8 cellular contexts compared by ENCODE assay signal in the genomic region with DNA sequence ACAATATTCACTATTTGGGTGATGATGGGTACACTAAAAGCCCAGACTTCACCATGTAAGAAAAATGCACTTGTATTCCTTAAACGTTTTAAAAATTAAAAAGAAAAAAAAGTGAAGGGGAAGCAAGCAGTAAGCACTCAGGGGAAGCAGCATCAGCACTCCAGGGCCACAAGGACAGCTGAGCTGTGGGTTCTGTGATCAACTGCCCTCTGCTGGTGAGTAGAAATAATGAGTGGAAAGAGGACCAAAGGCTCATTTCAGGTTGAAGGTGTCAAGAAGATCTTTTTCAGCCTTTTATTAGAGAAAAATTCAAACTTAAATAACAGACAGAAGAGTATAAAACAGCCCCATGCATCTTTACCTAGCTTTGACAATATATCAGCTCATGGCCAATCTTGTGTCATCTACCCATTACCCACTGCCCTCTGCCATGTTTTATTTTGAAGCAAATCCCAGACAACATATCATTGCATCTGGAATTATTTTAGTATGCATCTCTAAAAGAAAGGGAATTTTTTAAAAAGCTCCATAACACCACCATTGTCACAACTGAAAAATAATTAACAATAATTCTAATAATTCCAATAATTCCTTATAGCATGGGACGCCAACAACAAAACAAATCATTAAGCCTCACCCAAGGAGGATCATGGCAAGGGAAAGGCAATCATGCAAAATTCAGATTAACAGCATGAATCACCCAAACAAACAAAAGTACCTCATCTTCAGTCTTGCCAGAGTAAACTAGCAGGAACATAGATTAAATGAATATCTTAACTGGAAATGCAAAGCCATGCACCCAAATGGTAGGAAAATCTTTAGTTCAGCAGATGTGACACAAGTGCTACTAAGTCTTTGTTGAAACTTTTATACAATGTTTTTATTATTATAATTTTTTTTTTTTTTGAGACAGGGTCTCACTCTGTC. TPM values are rescaled to one million over a fixed set of nuclear protein-coding genes. Genes with fewer than 3 reads are reported as not detected.
DNase-seq lines count a peak whose midpoint lies in the region; ATAC-seq, FAIRE-seq and TF ChIP-seq lines count a peak whose summit lies in the region.

No MANE protein-coding gene starts in this region.

- H3K27me3 ChIP-seq in pancreas, result no peaks in the 10 kb centered on the region

- peaks cover 8% of the 10 kb centered on the region for H3K4me1 Mint-ChIP-seq in activated T-cell treated with anti-CD3 and anti-CD28 coated beads, Interleukin-2, amount 50 U/mL, for 24 hours (ENCODE audit: low read depth)

- H3K36me3 ChIP-seq in pancreas, result peaks cover 0 to 28% (median 0%) of the 10 kb centered on the region in 3 donors

- TF ChIP-seq CTCF in pancreas (IDR thresholded peaks at IDR 0.05), result peak; percentile 46 to 73 (median 63)

- intact Hi-C loops in pancreas (cut with DNase I), result loop anchor here in 2 of 3 donors (10.0 kb wide), 3 partner anchors 149 to 429 kb away; no protein-coding TSS in a partner anchor

- peak; percentile 78 for ATAC-seq in HG02938 (IDR thresholded peaks at IDR 0.05; ENCODE audit: unreplicated experiment)
- peak; percentile 82 to 98 (median 96) for ATAC-seq in pancreas
- ATAC-seq in HG03097 (IDR thresholded peaks at IDR 0.05; ENCODE audit: low FRiP score, unreplicated experiment), result no peak

- H3K27ac Mint-ChIP-seq in activated T-cell treated with anti-CD3 and anti-CD28 coated beads, Interleukin-2, amount 50 U/mL, for 24 hours, result no peak overlapping the region

- H3K4me3 Mint-ChIP-seq in activated T-cell treated with anti-CD3 and anti-CD28 coated beads, Interleukin-2, amount 50 U/mL, for 24 hours, result no peak overlapping the region

- H3K9me3 ChIP-seq in pancreas, result no peaks in the 10 kb centered on the region

- 42 to 50% methylated on average over 2 of the region's 2 CpGs for WGBS in pancreas, 2 donors

- no peak overlapping the region for H3K4me3 ChIP-seq in pancreas

- no peaks in the 10 kb centered on the region for H3K27me3 Mint-ChIP-seq in activated T-cell treated with anti-CD3 and anti-CD28 coated beads, Interleukin-2, amount 50 U/mL, for 24 hours

- H3K4me1 ChIP-seq in pancreas, result no peaks in the 10 kb centered on the region

- H3K9me3 Mint-ChIP-seq in activated T-cell treated with anti-CD3 and anti-CD28 coated beads, Interleukin-2, amount 50 U/mL, for 24 hours, result peaks cover 7% of the 10 kb centered on the region

- DNase-seq in activated T-cell treated with anti-CD3 and anti-CD28 coated beads for 1 hour (ENCODE audit: low read depth) (peak; percentile 11), NCI-H82 treated with DMSO at 0.1 percent for 48 hours (lab: John Stamatoyannopoulos, UW; ENCODE audit: unreplicated experiment) (peak; percentile 8), activated T-helper 1 cell treated with Interleukin-2 at 50 U/mL for 16 hours (ENCODE audit: low read depth) (peak; percentile 1), foreskin melanocyte (peak; percentile 32), pancreas (peak in 4 of 6 donors; percentile 26 to 46 (median 33))
- no peak for DNase-seq in activated T-cell treated with anti-CD3 and anti-CD28 coated beads, Interleukin-2, amount 50 U/mL, for 24 hours

- peak; percentile 45 for FAIRE-seq in pancreas (lab: Jason Lieb, UNC)

- peaks cover 95% of the 10 kb centered on the region for H3K36me3 Mint-ChIP-seq in activated T-cell treated with anti-CD3 and anti-CD28 coated beads, Interleukin-2, amount 50 U/mL, for 24 hours (ENCODE audit: low read depth)

- no peak overlapping the region for H3K27ac ChIP-seq in pancreas

RNA-seq across cellular contexts. Expression of a gene that starts 42.4 kb away (rescaled TPM):
- total RNA-seq in pancreas, result 10 to 100 TPM in 1 of 6 donors, 1 to 10 TPM in 5; 6.2 to 14.0 (median 6.8) TPM
- 10 to 100 TPM in 1 of 2 donors, 1 to 10 TPM in 1; 9.7 to 11.3 TPM for polyA plus RNA-seq in pancreas
